8 cellular contexts compared by ENCODE assay signal in the genomic region with DNA sequence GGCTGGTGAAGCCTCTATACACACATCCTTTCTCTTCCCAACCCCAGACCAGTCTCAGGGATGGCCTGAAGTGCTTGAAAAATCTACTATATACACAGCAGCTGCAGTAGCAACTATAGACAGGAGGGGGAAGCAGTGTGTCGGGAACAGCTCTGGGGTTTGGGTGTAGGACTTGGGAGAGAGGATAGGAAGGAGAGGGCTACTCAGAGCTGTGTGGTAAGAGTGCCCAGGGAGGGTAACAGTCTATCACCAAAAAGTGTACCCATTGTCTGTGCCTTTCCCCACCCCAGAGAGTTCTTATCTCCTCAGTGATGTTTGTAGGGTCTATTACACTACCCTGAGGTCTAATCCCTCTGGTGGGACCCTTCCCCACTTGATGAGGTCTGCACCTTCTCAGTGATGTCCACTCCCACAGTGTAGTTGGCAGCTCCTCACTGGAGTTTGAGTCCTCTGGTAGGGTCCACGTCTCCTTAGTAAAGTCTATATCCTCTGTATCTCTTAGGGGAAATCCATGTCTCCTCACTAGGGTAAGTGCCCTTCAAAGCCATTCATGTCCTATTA. TPM values are rescaled to one million over a fixed set of nuclear protein-coding genes. Genes with fewer than 3 reads are reported as not detected.
DNase-seq lines count a peak whose midpoint lies in the region; ATAC-seq and TF ChIP-seq lines count a peak whose summit lies in the region.

No MANE protein-coding gene starts in this region.

- ATAC-seq in GM21717 (IDR thresholded peaks at IDR 0.05; ENCODE audit: unreplicated experiment), result no peak
- ATAC-seq in HG02885 (IDR thresholded peaks at IDR 0.05; ENCODE audit: poor library complexity, unreplicated experiment), result no peak

- intact Hi-C loops in ascending aorta (cut with DNase I), result loop anchor here (1.0 kb wide), 1 partner anchor 81 kb away; the partner anchor contains the start of genes GSS and MYH7B
- intact Hi-C loops in prostate gland (cut with DNase I), result loop anchor here (1.0 to 10.0 kb wide), 4 partner anchors 81 to 388 kb away; partner anchors contain the start of genes GSS, MYH7B and TRPC4AP

- H3K4me3 ChIP-seq in ascending aorta (no peak overlapping the region), right atrium auricular region (no peak overlapping the region), prostate gland (no peak overlapping the region)

- no peaks in the 10 kb centered on the region for H3K36me3 ChIP-seq in ascending aorta
- H3K36me3 ChIP-seq in right atrium auricular region, result no peaks in the 10 kb centered on the region
- no peaks in the 10 kb centered on the region for H3K36me3 ChIP-seq in prostate gland

- TF ChIP-seq POLR2A in prostate gland (IDR thresholded peaks at IDR 0.05), result no peak

- H3K27ac ChIP-seq in ascending aorta (peak overlapping the region; percentile 70 to 79), right atrium auricular region (peak overlapping the region; percentile 77 to 85), prostate gland (peak overlapping the region; percentile 83 to 87)

- H3K4me1 ChIP-seq in ascending aorta, result peaks cover 0 to 20% of the 10 kb centered on the region in 2 donors
- H3K4me1 ChIP-seq in right atrium auricular region, result peaks cover 0 to 45% of the 10 kb centered on the region in 2 donors
- no peaks in the 10 kb centered on the region for H3K4me1 ChIP-seq in prostate gland (replicated peaks)

- no peaks in the 10 kb centered on the region for H3K9me3 ChIP-seq in ascending aorta
- no peaks in the 10 kb centered on the region for H3K9me3 ChIP-seq in right atrium auricular region
- H3K9me3 ChIP-seq in prostate gland, result no peaks in the 10 kb centered on the region

- DNase-seq in NCI-H1436 (lab: John Stamatoyannopoulos, UW), result peak; percentile 68
- DNase-seq in SKM-1 (lab: John Stamatoyannopoulos, UW; ENCODE audit: unreplicated experiment), result peak; percentile 75
- peak; percentile 39 to 93 for DNase-seq in ascending aorta (ENCODE audit: low spot score in 2 of 2)
- peak; percentile 88 for DNase-seq in right atrium auricular region (ENCODE audit: low spot score)
- peak; percentile 78 for DNase-seq in prostate gland (ENCODE audit: low spot score)

- peak; percentile 76 for TF ChIP-seq CTCF in GM12801 (IDR thresholded peaks at IDR 0.05; ENCODE audit: extremely low read depth, insufficient read length)
- TF ChIP-seq CTCF in ascending aorta (IDR thresholded peaks at IDR 0.05), result peak; percentile 93 to 95 (median 94)
- TF ChIP-seq CTCF in right atrium auricular region (IDR thresholded peaks at IDR 0.05), result peak; percentile 67 to 93
- peak; percentile 41 to 96 (median 82) for TF ChIP-seq CTCF in prostate gland (IDR thresholded peaks at IDR 0.05)

- 43% methylated on average over 2 of the region's 2 CpGs for WGBS in prostate gland

- H3K27me3 ChIP-seq in ascending aorta, result no peaks in the 10 kb centered on the region
- H3K27me3 ChIP-seq in right atrium auricular region, result no peaks in the 10 kb centered on the region
- H3K27me3 ChIP-seq in prostate gland (replicated peaks; ENCODE audit: insufficient read depth), result no peaks in the 10 kb centered on the region

RNA-seq across cellular contexts. Expression of gene GGT7, which starts 1.5 kb away (rescaled TPM):
- total RNA-seq in ascending aorta (25.5 TPM), right atrium auricular region (10 to 100 TPM in 1 of 2 donors, 1 to 10 TPM in 1; 7.3 to 10.3 TPM), prostate gland (10 to 100 TPM; 22.0 to 28.3 TPM)

RNA-seq across cellular contexts. Expression of gene ACSS2, which starts 2.2 kb away (rescaled TPM):
- total RNA-seq in ascending aorta (156 TPM), right atrium auricular region (10 to 100 TPM; 64.6 to 89.4 TPM), prostate gland (10 to 100 TPM; 37.4 to 44.2 TPM)

RNA-seq across cellular contexts. Expression of gene NCOA6, which starts 48.7 kb away (rescaled TPM):
- total RNA-seq in ascending aorta (21.6 TPM), right atrium auricular region (10 to 100 TPM; 18.2 to 18.4 TPM), prostate gland (10 to 100 TPM; 19.6 to 43.7 TPM)
